In the genomic region with DNA sequence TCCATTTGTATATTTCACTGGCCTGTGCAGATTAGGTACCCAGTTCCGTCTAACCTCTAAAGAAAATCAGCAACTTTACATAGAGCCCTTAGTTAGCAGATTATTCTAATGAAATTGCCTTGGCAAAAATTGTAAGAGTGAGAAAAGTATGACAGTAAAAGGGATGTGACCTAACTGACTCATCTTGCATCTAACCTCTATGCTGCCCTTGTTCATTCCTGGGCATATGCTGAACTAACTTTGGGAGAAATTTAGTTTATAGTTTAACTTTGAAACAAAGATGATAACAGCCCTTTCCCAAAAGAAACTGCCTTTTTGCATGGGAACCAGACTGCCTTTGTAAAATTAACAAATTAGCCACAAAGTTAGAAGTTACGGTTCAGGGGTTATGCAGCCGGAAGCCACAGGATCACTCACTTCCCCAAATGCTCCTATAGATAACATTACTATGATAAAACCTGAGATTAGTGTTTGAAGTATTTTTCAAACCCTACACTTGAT, we compare ENCODE assay signal across 13 cellular contexts.
DNase-seq lines count a peak whose midpoint lies in the region; ATAC-seq, FAIRE-seq and TF ChIP-seq lines count a peak whose summit lies in the region.
"Had no signal": no experiment of that assay in that cellular context is flagged by ENCODE, and none has a peak within 500 bp of the region (broad histone marks: within the 10 kb centered on the region; RNA-seq: fewer than 3 reads in every experiment).

No MANE protein-coding gene starts in this region.

- H3K79me1 ChIP-seq in H9 (ENCODE audit: insufficient read depth, low read depth, low read length, poor library complexity, severe bottlenecking) = no peaks in the 10 kb centered on the region

- no peak overlapping the region for H4K5ac ChIP-seq in H9 (ENCODE audit: insufficient read length, low read depth, low read length)

- no peak overlapping the region for H3K18ac ChIP-seq in H9 (ENCODE audit: insufficient read length, low read depth, low read length)

- no peaks in the 10 kb centered on the region for H3K23me2 ChIP-seq in H9 (ENCODE audit: insufficient read length, low read depth, low read length, poor library complexity, severe bottlenecking)

- FAIRE-seq in GM12878 (lab: Jason Lieb, UNC) = no peak

- no peak overlapping the region for H4K8ac ChIP-seq in H9 (replicated peaks; ENCODE audit: insufficient read length, low read depth, low read length)

- no peak overlapping the region for H2BK12ac ChIP-seq in H9 (ENCODE audit: insufficient read length, low read depth, low read length)

- CTCF ChIA-PET in GM12878 (lab: Yijun Ruan, JAX) = no interaction called here
- CTCF ChIA-PET in activated CD4-positive, alpha-beta memory T cell treated with anti-CD3 and anti-CD28 coated beads, Interleukin-2, amount 10 ng/mL, durations not matched to agents 7 days and 5 days (lab: Charles Lee) = no interaction called here

- no peaks in the 10 kb centered on the region for H3K9me3 Mint-ChIP-seq in activated CD4-positive, alpha-beta memory T cell treated with anti-CD3 and anti-CD28 coated beads, Interleukin-2, amount 10 ng/mL, durations not matched to agents 7 days and 5 days
- H3K9me3 Mint-ChIP-seq in H9 = peaks cover 6 to 8% of the 10 kb centered on the region in 2 experiments; a peak in 4 of 5 replicates
- H3K9me3 Mint-ChIP-seq: activated CD8-positive, alpha-beta T cell treated with anti-CD3 and anti-CD28 coated beads for 36 hours had no signal

- H3K27ac ChIP-seq in GM12878 (ENCODE audit: control insufficient read depth, insufficient read depth) = peak overlapping the region; percentile 76
- H3K27ac ChIP-seq in H9 (ENCODE audit: insufficient read length, low read depth, low read length) = no peak overlapping the region
- H3K27ac ChIP-seq: prostate gland had no signal

- intact Hi-C loops in GM12878 (cut with micrococcal nuclease; ENCODE audit: unreplicated experiment) = no loop called here

- H3K4ac ChIP-seq in H9 (ENCODE audit: low read depth, low read length) = no peak overlapping the region

- H2AFZ ChIP-seq in GM12878 (ENCODE audit: control insufficient read depth, low read depth, low read length) = peak overlapping the region; percentile 28; the same call in 1 of the 2 replicates
- H2AFZ ChIP-seq in H9 (ENCODE audit: low read length) = no peak overlapping the region

- H2BK20ac ChIP-seq in H9 (ENCODE audit: low read depth, low read length, poor library complexity, severe bottlenecking) = no peak overlapping the region

- H3K27me3 ChIP-seq in GM12878 (replicated peaks in 1 of 2; ENCODE audit: control insufficient read depth in 2 of 2, insufficient read depth in 2 of 2, low read length in 1 of 2) (no peaks in the 10 kb centered on the region), H9 (ENCODE audit: insufficient read depth, low read length) (no peaks in the 10 kb centered on the region)

- no peak overlapping the region for H3K56ac ChIP-seq in H9 (ENCODE audit: insufficient read length, low read depth, low read length)

- WGBS in GM12878 (ENCODE audit: insufficient coverage, insufficient replicate concordance, low lambda C conversion rate, missing lambda C conversion rate) = 0% methylated on average over 3 of the region's 3 CpGs
- no CpG with 5 or more reads among the region's 3 CpGs for WGBS in H9 (ENCODE audit: extremely low coverage, insufficient read length, low lambda C conversion rate)

- no peak overlapping the region for H3K14ac ChIP-seq in H9 (ENCODE audit: insufficient read depth, low read length)

- H2BK120ac ChIP-seq in H9 (ENCODE audit: low read depth, low read length, poor library complexity, severe bottlenecking) = no peak overlapping the region

- RAD21 ChIA-PET in GM12878 (lab: Charles Lee; ENCODE audit: unreplicated experiment) = no interaction called here

- SMC1A ChIA-PET in GM12878 (lab: Charles Lee; ENCODE audit: uncharacterized antibody, unreplicated experiment) = interaction anchor here (0.7 to 1.5 kb wide), 2 partner anchors 10 to 29 kb away, joined by 3 read pairs; no protein-coding TSS in a partner anchor

- H2BK15ac ChIP-seq in H9 (ENCODE audit: low read depth, low read length) = no peak overlapping the region

- no peaks in the 10 kb centered on the region; the same call in 1 of the 3 replicates for H3K9me3 ChIP-seq in GM12878 (replicated peaks; ENCODE audit: control insufficient read depth, insufficient read depth, low read length)
- H3K9me3 ChIP-seq in H9 (ENCODE audit: control insufficient read depth, low read depth, low read length) = no peaks in the 10 kb centered on the region
- H3K9me3 ChIP-seq: prostate gland had no signal

- peak; percentile 24 to 35; a peak in 2 of 4 replicates for TF ChIP-seq EP300 in GM12878 (IDR thresholded peaks at IDR 0.05; ENCODE audit: borderline replicate concordance in 1 of 2, control insufficient read depth in 1 of 2, low read depth in 2 of 2, low read length in 2 of 2)

- no peak overlapping the region for H3K23ac ChIP-seq in H9 (ENCODE audit: insufficient read length, low read depth, low read length)

- H3K79me2 ChIP-seq in GM12878 (ENCODE audit: control insufficient read depth, insufficient read depth, low read length) (peaks cover 4% of the 10 kb centered on the region; the same call in 1 of the 2 replicates), H9 (ENCODE audit: insufficient read depth, low read length) (no peaks in the 10 kb centered on the region)

- no peak for TF ChIP-seq RAD21 in GM12878 (IDR thresholded peaks at IDR 0.05; ENCODE audit: insufficient read depth, low read depth, low read length)

- H3K4me2 ChIP-seq in GM12878 (ENCODE audit: control insufficient read depth, insufficient read depth) (peak overlapping the region; percentile 85), H9 (ENCODE audit: insufficient read depth, insufficient read length, low read length) (no peak overlapping the region)

- no peak overlapping the region for H4K91ac ChIP-seq in H9 (ENCODE audit: insufficient read length, low read depth, low read length)

- H3K27me3 Mint-ChIP-seq in activated CD4-positive, alpha-beta memory T cell treated with anti-CD3 and anti-CD28 coated beads, Interleukin-2, amount 10 ng/mL, durations not matched to agents 7 days and 5 days = no peaks in the 10 kb centered on the region
- no peaks in the 10 kb centered on the region for H3K27me3 Mint-ChIP-seq in H9 (ENCODE audit: low read depth)
- H3K27me3 Mint-ChIP-seq: activated CD8-positive, alpha-beta T cell treated with anti-CD3 and anti-CD28 coated beads for 36 hours had no signal

- ATAC-seq in GM18907 (IDR thresholded peaks at IDR 0.05; ENCODE audit: unreplicated experiment) (peak; percentile 91), HG02571 (IDR thresholded peaks at IDR 0.05; ENCODE audit: unreplicated experiment) (peak; percentile 62), HG03432 (IDR thresholded peaks at IDR 0.05; ENCODE audit: unreplicated experiment) (peak; percentile 88), GM12878 (peak; percentile 86)
- ATAC-seq: activated CD8-positive, alpha-beta T cell treated with anti-CD3 and anti-CD28 coated beads for 36 hours had no signal

- no peak overlapping the region for H2BK5ac ChIP-seq in H9 (ENCODE audit: insufficient read length, low read length)

- no peak for TF ChIP-seq CTCF in GM12878 (IDR thresholded peaks at IDR 0.05 in 2 of 3, conservative IDR thresholded peaks at IDR 0.05 in 1 of 3; ENCODE audit: control insufficient read depth in 2 of 3, extremely low read depth in 1 of 3, insufficient read depth in 1 of 3, low read depth in 3 of 3, low read length in 3 of 3)
- no peak for TF ChIP-seq CTCF in H9 (conservative IDR thresholded peaks at IDR 0.05)

- H3K36me3 Mint-ChIP-seq in activated CD4-positive, alpha-beta memory T cell treated with anti-CD3 and anti-CD28 coated beads, Interleukin-2, amount 10 ng/mL, durations not matched to agents 7 days and 5 days (ENCODE audit: low read depth) = no peaks in the 10 kb centered on the region
- H3K36me3 Mint-ChIP-seq in H9 (ENCODE audit: insufficient read depth in 1 of 3, low read depth in 3 of 3) = peaks cover 4 to 14% (median 8%) of the 10 kb centered on the region in 3 experiments; a peak in 6 of 7 replicates

- no peak overlapping the region for H3T11ph ChIP-seq in H9 (ENCODE audit: low read length)

- H3K4me3 Mint-ChIP-seq in activated CD4-positive, alpha-beta memory T cell treated with anti-CD3 and anti-CD28 coated beads, Interleukin-2, amount 10 ng/mL, durations not matched to agents 7 days and 5 days = no peak overlapping the region
- H3K4me3 Mint-ChIP-seq in H9 = no peak overlapping the region
- H3K4me3 Mint-ChIP-seq: activated CD8-positive, alpha-beta T cell treated with anti-CD3 and anti-CD28 coated beads for 36 hours had no signal

- no peaks in the 10 kb centered on the region for H3K36me3 ChIP-seq in GM12878 (ENCODE audit: control insufficient read depth in 2 of 2, insufficient read depth in 2 of 2, low read length in 1 of 2)
- H3K36me3 ChIP-seq: prostate gland had no signal

- peaks cover 16% of the 10 kb centered on the region for H3K4me1 ChIP-seq in GM12878 (ENCODE audit: control insufficient read depth, insufficient read depth, low read length)
- H3K4me1 ChIP-seq in H9 (ENCODE audit: insufficient read depth, low read length) = no peaks in the 10 kb centered on the region; the same call in 1 of the 2 replicates
- H3K4me1 ChIP-seq: prostate gland had no signal

- TF ChIP-seq POLR2A in GM12878 (IDR thresholded peaks at IDR 0.05; ENCODE audit: low read depth, low read length) = no peak

- DNase-seq in GM12878 (ENCODE audit: low read depth, low spot score) (peak; percentile 60), COLO668 (lab: John Stamatoyannopoulos, UW; ENCODE audit: unreplicated experiment) (no peak), H9 (no peak)
- DNase-seq in activated CD4-positive, alpha-beta memory T cell treated with anti-CD3 and anti-CD28 coated beads, Interleukin-2, amount 10 ng/mL, durations not matched to agents 7 days and 5 days = no peak
- no peak for DNase-seq in activated naive CD4-positive, alpha-beta T cell treated with anti-CD3 and anti-CD28 coated beads, Interleukin-2, amount 50 U/mL, for 16 hours
- DNase-seq: activated CD8-positive, alpha-beta T cell treated with anti-CD3 and anti-CD28 coated beads for 36 hours; DMS53; H7; kidney glomerular epithelial cell had no signal

- in situ Hi-C loops in GM12878 (cut with MboI) = no loop called here

- peak overlapping the region; percentile 49 for H3K9ac ChIP-seq in GM12878 (ENCODE audit: control insufficient read depth, insufficient read depth, low read length)
- no peak overlapping the region for H3K9ac ChIP-seq in H9 (ENCODE audit: extremely low read depth, insufficient read length, low read length)

- no peaks in the 10 kb centered on the region for H3K4me1 Mint-ChIP-seq in activated CD4-positive, alpha-beta memory T cell treated with anti-CD3 and anti-CD28 coated beads, Interleukin-2, amount 10 ng/mL, durations not matched to agents 7 days and 5 days
- H3K4me1 Mint-ChIP-seq in H9 = peaks cover 18 to 21% of the 10 kb centered on the region in 2 experiments

- H4K20me1 ChIP-seq in GM12878 (ENCODE audit: control insufficient read depth, insufficient read depth) (no peaks in the 10 kb centered on the region), H9 (ENCODE audit: control insufficient read depth, insufficient read depth, insufficient read length) (no peaks in the 10 kb centered on the region)

- no TSS peak for BruUV-seq in GM12878 (replicated peaks; lab: Mats Ljungman, UMichigan)

- H3K27ac Mint-ChIP-seq in activated CD4-positive, alpha-beta memory T cell treated with anti-CD3 and anti-CD28 coated beads, Interleukin-2, amount 10 ng/mL, durations not matched to agents 7 days and 5 days = no peak overlapping the region
- no peak overlapping the region for H3K27ac Mint-ChIP-seq in H9
- H3K27ac Mint-ChIP-seq: activated CD8-positive, alpha-beta T cell treated with anti-CD3 and anti-CD28 coated beads for 36 hours had no signal

- H3K4me3 ChIP-seq in GM12878 = peak overlapping the region; percentile 58; the same call in 1 of the 2 replicates
- H3K4me3 ChIP-seq: prostate gland had no signal

- POLR2A ChIA-PET in GM12878 (lab: Charles Lee) = no interaction called here
- POLR2A ChIA-PET in activated CD4-positive, alpha-beta memory T cell treated with anti-CD3 and anti-CD28 coated beads, Interleukin-2, amount 10 ng/mL, durations not matched to agents 7 days and 5 days (lab: Charles Lee) = no interaction called here

- H2AK5ac ChIP-seq in H9 (ENCODE audit: insufficient read length, low read length) = no peak overlapping the region
